Comparison of ENCODE assay signal across 8 cellular contexts in genomic region chr7:23474098-23474828, GRCh38. TPM values are rescaled to one million over a fixed set of nuclear protein-coding genes. Genes with fewer than 3 reads are reported as not detected.
DNase-seq lines count a peak whose midpoint lies in the region; ATAC-seq and TF ChIP-seq lines count a peak whose summit lies in the region.

No MANE protein-coding gene starts in this region.

- H2BK12ac ChIP-seq in neuronal stem cell (ENCODE audit: low read length), result peak overlapping the region; percentile 84

- no peaks in the 10 kb centered on the region for H3K36me3 ChIP-seq in neuronal stem cell (replicated peaks in 1 of 2; ENCODE audit: control insufficient read depth in 2 of 2, insufficient read depth in 2 of 2, low read length in 2 of 2)

- peaks cover 7% of the 10 kb centered on the region for H3K79me1 ChIP-seq in neuronal stem cell (ENCODE audit: low read depth, low read length)

- H3K4me1 ChIP-seq in neuronal stem cell (ENCODE audit: control insufficient read depth in 2 of 2, insufficient read depth in 1 of 2, low read depth in 1 of 2, low read length in 2 of 2), result peaks cover 1 to 10% of the 10 kb centered on the region in 2 donors

- H3K4me2 ChIP-seq in neuronal stem cell (ENCODE audit: insufficient read depth, low read length, poor library complexity, severe bottlenecking), result peak overlapping the region; percentile 85

- no CpG with 5 or more reads among the region's 65 CpGs for whole genome bisulfite sequencing in neuronal stem cell (ENCODE audit: extremely low coverage in 2 of 2, insufficient read length in 2 of 2, insufficient replicate concordance in 1 of 2), 2 donors

- POLR2A ChIA-PET in activated CD8-positive, alpha-beta T cell treated with anti-CD3 and anti-CD28 coated beads for 36 hours (lab: Charles Lee), result no interaction called here

- H3K4ac ChIP-seq in neuronal stem cell (ENCODE audit: low read length), result peak overlapping the region; percentile 99

- peak overlapping the region; percentile 100 for H3K23ac ChIP-seq in neuronal stem cell (ENCODE audit: low read depth, low read length, poor library complexity)

- no peaks in the 10 kb centered on the region for H3K27me3 ChIP-seq in neuronal stem cell (ENCODE audit: control insufficient read depth in 3 of 3, insufficient read depth in 3 of 3, low read depth in 1 of 3, low read length in 3 of 3)

- H4K91ac ChIP-seq in neuronal stem cell (ENCODE audit: low read depth, low read length, poor library complexity), result peak overlapping the region; percentile 97

- H2AK5ac ChIP-seq in neuronal stem cell (ENCODE audit: low read depth, low read length), result peak overlapping the region; percentile 92

- CTCF ChIA-PET in activated CD8-positive, alpha-beta T cell treated with anti-CD3 and anti-CD28 coated beads for 36 hours (lab: Charles Lee), result interaction anchor here (1.0 to 2.0 kb wide), 2 partner anchors 198 to 201 kb away, joined by 3 to 12 read pairs; no protein-coding TSS in a partner anchor

- no peaks in the 10 kb centered on the region for H3K9me3 ChIP-seq in neuronal stem cell (replicated peaks in 1 of 2; ENCODE audit: control insufficient read depth in 2 of 2, insufficient read depth in 1 of 2, low read depth in 1 of 2, low read length in 2 of 2)

- DNase-seq in DMS53 (lab: John Stamatoyannopoulos, UW), result peak; percentile 100
- DNase-seq in GM20000 (ENCODE audit: low spot score), result peak; percentile 95
- DNase-seq in NCI-H526 (lab: John Stamatoyannopoulos, UW), result peak; percentile 98 to 99
- peak; percentile 89 for DNase-seq in activated CD8-positive, alpha-beta T cell treated with anti-CD3 and anti-CD28 coated beads for 36 hours
- peak; percentile 83 for DNase-seq in fibroblast of peridontal ligament (ENCODE audit: extremely low read depth)
- DNase-seq in neuronal stem cell (ENCODE audit: low spot score), result peak; percentile 98
- no peak for DNase-seq in mucosa of gallbladder (ENCODE audit: low spot score)

- ATAC-seq in HG03558 (IDR thresholded peaks at IDR 0.05; ENCODE audit: extremely low read depth, unreplicated experiment), result peak; percentile 38
- ATAC-seq in activated CD8-positive, alpha-beta T cell treated with anti-CD3 and anti-CD28 coated beads for 36 hours, result peak; percentile 88

- peak overlapping the region; percentile 100 for H3K9ac ChIP-seq in neuronal stem cell (ENCODE audit: low read depth, low read length, poor library complexity)

- peak overlapping the region; percentile 37 for H3K27ac Mint-ChIP-seq in activated CD8-positive, alpha-beta T cell treated with anti-CD3 and anti-CD28 coated beads for 36 hours

- H4K8ac ChIP-seq in neuronal stem cell (ENCODE audit: low read depth, low read length), result peak overlapping the region; percentile 65

- H2AFZ ChIP-seq in neuronal stem cell (ENCODE audit: low read length), result peak overlapping the region; percentile 76

- TF ChIP-seq CTCF in GM20000 (IDR thresholded peaks at IDR 0.05; ENCODE audit: extremely low read depth, missing control alignments), result no peak
- no peak for TF ChIP-seq CTCF in activated CD8-positive, alpha-beta T cell treated with anti-CD3 and anti-CD28 coated beads for 36 hours (IDR thresholded peaks at IDR 0.05)

- peak overlapping the region; percentile 96 for H2BK15ac ChIP-seq in neuronal stem cell (ENCODE audit: low read length)

- H3K4me3 ChIP-seq in neuronal stem cell (ENCODE audit: low read length in 2 of 2), result peak overlapping the region; percentile 93 to 98

- peak overlapping the region; percentile 66 for H3K4me3 Mint-ChIP-seq in activated CD8-positive, alpha-beta T cell treated with anti-CD3 and anti-CD28 coated beads for 36 hours

- no peaks in the 10 kb centered on the region for H3K36me3 Mint-ChIP-seq in activated CD8-positive, alpha-beta T cell treated with anti-CD3 and anti-CD28 coated beads for 36 hours (ENCODE audit: low read depth)

- H2BK5ac ChIP-seq in neuronal stem cell (ENCODE audit: low read length), result peak overlapping the region; percentile 98

- peak overlapping the region; percentile 47 for H3K14ac ChIP-seq in neuronal stem cell (ENCODE audit: low read length)

- no peak overlapping the region for H2BK120ac ChIP-seq in neuronal stem cell (ENCODE audit: low read depth, low read length)

- peaks cover 56% of the 10 kb centered on the region for H3K27me3 Mint-ChIP-seq in activated CD8-positive, alpha-beta T cell treated with anti-CD3 and anti-CD28 coated beads for 36 hours

- H3K4me1 Mint-ChIP-seq in activated CD8-positive, alpha-beta T cell treated with anti-CD3 and anti-CD28 coated beads for 36 hours (ENCODE audit: low read depth), result peaks cover 21% of the 10 kb centered on the region

- H3K27ac ChIP-seq in neuronal stem cell (replicated peaks; ENCODE audit: low read length), result peak overlapping the region; percentile 100

- peak overlapping the region; percentile 100 for H3K18ac ChIP-seq in neuronal stem cell (ENCODE audit: low read length)

- intact Hi-C loops in activated CD8-positive, alpha-beta T cell treated with anti-CD3 and anti-CD28 coated beads for 36 hours (cut with micrococcal nuclease), result loop anchor here (5.0 kb wide), 1 partner anchor 197 kb away; no protein-coding TSS in a partner anchor

- H3K9me3 Mint-ChIP-seq in activated CD8-positive, alpha-beta T cell treated with anti-CD3 and anti-CD28 coated beads for 36 hours, result no peaks in the 10 kb centered on the region

RNA-seq across cellular contexts. Expression of gene IGF2BP3, which starts 4.0 kb away (rescaled TPM):
- 1 to 10 TPM in 1 of 2 experiments, under 1 TPM in 1; 0.61 to 1.1 TPM for total RNA-seq in activated CD8-positive, alpha-beta T cell treated with anti-CD3 and anti-CD28 coated beads for 36 hours
- polyA plus RNA-seq in neuronal stem cell (2013, experiment 1 of 2), result 150 TPM
- 156 TPM for polyA plus RNA-seq in neuronal stem cell (2013, experiment 2 of 2)
- total RNA-seq in mucosa of gallbladder, result 0.66 TPM

RNA-seq across cellular contexts. Expression of gene TRA2A, which starts 57.5 kb away (rescaled TPM):
- 10 to 100 TPM; 86.3 to 86.5 TPM for total RNA-seq in activated CD8-positive, alpha-beta T cell treated with anti-CD3 and anti-CD28 coated beads for 36 hours
- 93.0 TPM for polyA plus RNA-seq in neuronal stem cell (2013, experiment 1 of 2)
- polyA plus RNA-seq in neuronal stem cell (2013, experiment 2 of 2), result 96.4 TPM
- 57.1 TPM for total RNA-seq in mucosa of gallbladder
